In the genomic region with DNA sequence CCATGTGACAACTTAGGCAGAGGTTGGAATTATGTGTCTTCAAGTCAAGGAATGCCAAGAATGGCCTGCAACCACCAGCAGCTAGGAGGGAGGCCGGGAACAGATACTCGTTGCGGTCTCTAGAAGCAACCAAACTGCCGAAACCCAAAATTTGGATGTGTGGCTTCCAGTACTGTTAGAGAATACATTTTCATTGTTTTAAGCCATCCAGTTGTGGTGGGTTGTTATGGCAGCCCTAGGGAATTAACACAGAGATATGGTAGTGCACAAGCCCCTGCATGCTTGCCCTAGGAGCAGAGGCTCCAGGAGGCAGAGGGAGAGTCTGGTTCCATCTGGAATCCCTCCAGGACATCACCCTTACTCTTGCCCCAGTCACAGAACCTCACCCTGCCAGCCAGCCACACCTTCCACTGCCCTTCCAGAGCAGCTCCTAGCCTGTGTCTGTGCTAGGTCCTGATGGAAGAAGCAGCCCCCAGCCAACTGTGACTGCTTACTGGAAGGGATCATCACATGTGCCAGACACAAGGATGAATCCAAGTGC, we compare ENCODE assay signal across 10 cellular contexts. TPM values are rescaled to one million over a fixed set of nuclear protein-coding genes. Genes with fewer than 3 reads are reported as not detected.
DNase-seq lines count a peak whose midpoint lies in the region; ATAC-seq, FAIRE-seq and TF ChIP-seq lines count a peak whose summit lies in the region.
"Had no signal": no experiment of that assay in that cellular context is flagged by ENCODE, and none has a peak within 500 bp of the region (broad histone marks: within the 10 kb centered on the region; RNA-seq: fewer than 3 reads in every experiment).

No MANE protein-coding gene starts in this region.

- H3K4me1 Mint-ChIP-seq in activated T-cell treated with anti-CD3 and anti-CD28 coated beads, Interleukin-2, amount 50 U/mL, for 72 hours (ENCODE audit: low read depth), result peaks cover 35% of the 10 kb centered on the region
- H3K4me1 Mint-ChIP-seq in activated naive CD8-positive, alpha-beta T cell (ENCODE audit: low read depth), result peaks cover 38% of the 10 kb centered on the region

- H3K27ac ChIP-seq in keratinocyte (ENCODE audit: control insufficient read depth, insufficient read depth, low read length) (peak overlapping the region; percentile 22), temporal lobe (ENCODE audit: low read depth, low read length) (peak overlapping the region; percentile 2)
- H3K27ac ChIP-seq: neutrophil had no signal

- no peak overlapping the region for H3K9ac ChIP-seq in keratinocyte (ENCODE audit: control insufficient read depth, extremely low read depth, insufficient read depth, low read length)

- H3K27me3 Mint-ChIP-seq in activated T-cell treated with anti-CD3 and anti-CD28 coated beads, Interleukin-2, amount 50 U/mL, for 72 hours (ENCODE audit: low read depth), result no peaks in the 10 kb centered on the region
- H3K27me3 Mint-ChIP-seq in activated naive CD8-positive, alpha-beta T cell, result no peaks in the 10 kb centered on the region

- no peaks in the 10 kb centered on the region for H3K27me3 ChIP-seq in keratinocyte (ENCODE audit: control insufficient read depth, extremely low read depth, insufficient read depth, low read length)
- H3K27me3 ChIP-seq: neutrophil had no signal

- peak; percentile 29 to 32 for ATAC-seq in activated T-cell treated with anti-CD3 and anti-CD28 coated beads, Interleukin-2, amount 50 U/mL, for 72 hours (replicated peaks in 1 of 2)
- no peak for ATAC-seq in HG03571 (IDR thresholded peaks at IDR 0.05; ENCODE audit: unreplicated experiment)

- peak overlapping the region; percentile 52 for H3K4me2 ChIP-seq in keratinocyte (ENCODE audit: control insufficient read depth, extremely low read depth, insufficient read depth, low read depth, low read length)

- no peak overlapping the region for H2AFZ ChIP-seq in keratinocyte (ENCODE audit: control insufficient read depth, low read length)

- H3K9me3 ChIP-seq in keratinocyte (ENCODE audit: control insufficient read depth, low read depth, low read length), result no peaks in the 10 kb centered on the region
- H3K9me3 ChIP-seq: neutrophil had no signal

- peak overlapping the region; percentile 71 for H3K27ac Mint-ChIP-seq in activated T-cell treated with anti-CD3 and anti-CD28 coated beads, Interleukin-2, amount 50 U/mL, for 72 hours
- H3K27ac Mint-ChIP-seq in activated naive CD8-positive, alpha-beta T cell, result peak overlapping the region; percentile 78

- no peak for DNase-seq in activated T-cell treated with anti-CD3 and anti-CD28 coated beads, Interleukin-2, amount 50 U/mL, for 72 hours
- no peak for DNase-seq in activated T-cell treated with anti-CD3 and anti-CD28 coated beads, Interleukin-2, amount 50 U/mL, for 48 hours
- peak; percentile 48 for DNase-seq in keratinocyte (ENCODE audit: low read depth, low spot score)
- no peak for DNase-seq in epidermal melanocyte (ENCODE audit: insufficient read length, low spot score)
- no peak for DNase-seq in amniotic stem cell (lab: John Stamatoyannopoulos, UW)
- DNase-seq: Calu3 had no signal

- H4K20me1 ChIP-seq in keratinocyte (ENCODE audit: control insufficient read depth, extremely low read depth, insufficient read depth, low read length), result no peaks in the 10 kb centered on the region

- FAIRE-seq in keratinocyte (lab: Jason Lieb, UNC), result no peak

- TF ChIP-seq CTCF in keratinocyte (optimal IDR thresholded peaks at IDR 0.05 in 1 of 3, IDR thresholded peaks at IDR 0.05 in 1 of 3, conservative IDR thresholded peaks at IDR 0.05 in 1 of 3; ENCODE audit: extremely low read depth in 1 of 3, insufficient read depth in 2 of 3, low read length in 3 of 3), result no peak

- dilution Hi-C loops in keratinocyte (cut with MboI; ENCODE audit: extremely low pct_ligation_motif_present, low sequenced_read_pairs), result no loop called here

- H3K36me3 ChIP-seq in keratinocyte (ENCODE audit: control insufficient read depth in 2 of 2, extremely low read depth in 1 of 2, insufficient read depth in 2 of 2, low read length in 2 of 2), result no peaks in the 10 kb centered on the region
- H3K36me3 ChIP-seq: neutrophil had no signal

- H3K4me3 ChIP-seq in keratinocyte (ENCODE audit: control insufficient read depth in 2 of 3, extremely low read depth in 1 of 3, insufficient read depth in 2 of 3, low read depth in 1 of 3, low read length in 3 of 3), result no peak overlapping the region

- no peaks in the 10 kb centered on the region for H3K9me3 Mint-ChIP-seq in activated T-cell treated with anti-CD3 and anti-CD28 coated beads, Interleukin-2, amount 50 U/mL, for 72 hours
- no peaks in the 10 kb centered on the region for H3K9me3 Mint-ChIP-seq in activated naive CD8-positive, alpha-beta T cell (ENCODE audit: low read depth)

- peaks cover 61% of the 10 kb centered on the region for H3K4me1 ChIP-seq in keratinocyte (ENCODE audit: control insufficient read depth, extremely low read depth, insufficient read depth, low read length)

- peaks cover 0 to 1% of the 10 kb centered on the region in 2 donors for H3K36me3 Mint-ChIP-seq in activated T-cell treated with anti-CD3 and anti-CD28 coated beads, Interleukin-2, amount 50 U/mL, for 72 hours (ENCODE audit: insufficient read depth in 2 of 2)
- H3K36me3 Mint-ChIP-seq in activated naive CD8-positive, alpha-beta T cell, result peaks cover 2% of the 10 kb centered on the region

- H3K79me2 ChIP-seq in keratinocyte (ENCODE audit: control insufficient read depth, insufficient read depth, low read length), result no peaks in the 10 kb centered on the region

- no peaks in the 10 kb centered on the region for H3K9me1 ChIP-seq in keratinocyte (ENCODE audit: control insufficient read depth, extremely low read depth, insufficient read depth, low read length)

- H3K4me3 Mint-ChIP-seq in activated T-cell treated with anti-CD3 and anti-CD28 coated beads, Interleukin-2, amount 50 U/mL, for 72 hours, result peak overlapping the region; percentile 64 to 86
- peak overlapping the region; percentile 56 for H3K4me3 Mint-ChIP-seq in activated naive CD8-positive, alpha-beta T cell

RNA-seq across cellular contexts. Expression of a gene that starts 19.5 kb away (rescaled TPM):
- 10 to 100 TPM; 14.1 to 18.1 TPM for total RNA-seq in activated T-cell treated with anti-CD3 and anti-CD28 coated beads, Interleukin-2, amount 50 U/mL, for 72 hours
- polyA plus RNA-seq in keratinocyte, result 0.97 to 2.1 TPM (median 1.4 TPM) in 3 replicates
- 1.7 TPM for polyA plus RNA-seq in keratinocyte (2011; ENCODE audit: low read depth)
- polyA plus RNA-seq in keratinocyte (2011; cell fraction: cytosol; rRNA removed), result 1.1 and 1.5 TPM in 2 replicates
- polyA plus RNA-seq in keratinocyte (2011; cell fraction: nucleus; rRNA removed), result 5.8 and 7.1 TPM in 2 replicates
- polyA plus RNA-seq in keratinocyte (2012; ENCODE audit: low replicate concordance), result 1.6 and 4.0 TPM in 2 replicates
- 2.9 to 13.2 TPM (median 4.7 TPM) in 3 replicates for polyA minus RNA-seq in keratinocyte
- 2.5 TPM for polyA minus RNA-seq in keratinocyte (2011; cell fraction: cytosol; rRNA and poly(A)+ RNA removed)
- 5.3 and 7.1 TPM in 2 replicates for polyA minus RNA-seq in keratinocyte (2011; cell fraction: nucleus; rRNA and poly(A)+ RNA removed)
- 8.4 TPM for total RNA-seq in temporal lobe
